28 cellular contexts compared by ENCODE assay signal in the genomic region with DNA sequence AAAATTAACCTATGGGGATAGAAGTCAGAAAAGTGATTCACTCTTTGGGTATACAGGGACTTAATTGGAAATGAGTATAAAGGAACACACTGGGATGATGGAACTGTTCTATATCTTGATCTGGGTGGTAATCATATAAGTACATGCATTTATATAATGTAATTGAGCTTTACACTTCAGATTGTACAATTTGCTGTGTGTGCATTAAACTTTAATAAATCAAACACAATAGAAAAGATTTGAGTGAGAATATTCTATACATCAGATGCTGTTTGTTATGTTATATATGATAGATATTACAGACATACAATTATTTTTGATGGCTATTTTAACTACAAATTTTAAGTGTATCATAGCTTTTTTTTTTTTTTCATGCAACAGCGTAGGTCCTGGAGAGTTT.
"Had no signal": no experiment of that assay in that cellular context is flagged by ENCODE, and none has a peak within 500 bp of the region (broad histone marks: within the 10 kb centered on the region; RNA-seq: fewer than 3 reads in every experiment).

No MANE protein-coding gene starts in this region.

- H3K27ac ChIP-seq: colonic mucosa, coronary artery, dorsolateral prefrontal cortex, epithelial cell of prostate, esophagus muscularis mucosa, esophagus squamous epithelium, foreskin keratinocyte, gastrocnemius medialis, gastroesophageal sphincter, heart left ventricle, heart right ventricle had no signal

- H3K27me3 ChIP-seq: colonic mucosa, dorsolateral prefrontal cortex, esophagus muscularis mucosa, esophagus squamous epithelium, foreskin keratinocyte, gastrocnemius medialis, gastroesophageal sphincter, heart left ventricle, heart right ventricle had no signal

- H3K36me3 ChIP-seq: colonic mucosa, esophagus muscularis mucosa, esophagus squamous epithelium, gastrocnemius medialis, gastroesophageal sphincter, heart left ventricle, heart right ventricle had no signal

- FAIRE-seq: colon, endometrium, endothelial cell of umbilical vein, frontal cortex had no signal

- H3K4me3 ChIP-seq: colonic mucosa, coronary artery, dorsolateral prefrontal cortex, esophagus muscularis mucosa, esophagus squamous epithelium, gastrocnemius medialis, gastroesophageal sphincter, heart left ventricle, heart right ventricle had no signal

- DNase-seq: colonic mucosa; cortex of kidney; dermis blood vessel endothelial cell; dorsolateral prefrontal cortex; effector CD4-positive, alpha-beta T cell; effector CD8-positive, alpha-beta T cell; effector memory CD4-positive, alpha-beta T cell; effector memory CD8-positive, alpha-beta T cell; endodermal cell; erythroblast; esophagus squamous epithelium; foreskin fibroblast; foreskin keratinocyte; foreskin melanocyte; gastrocnemius medialis; glutamatergic neuron; head of caudate nucleus; heart left ventricle; heart right ventricle had no signal

- ATAC-seq: effector memory CD8-positive, alpha-beta T cell; esophagus mucosa; foreskin keratinocyte; gastrocnemius medialis; gastroesophageal sphincter; heart left ventricle; heart right ventricle had no signal

- H3K9me3 ChIP-seq: colonic mucosa, esophagus muscularis mucosa, esophagus squamous epithelium, gastrocnemius medialis, gastroesophageal sphincter, heart left ventricle, heart right ventricle had no signal

- H3K4me1 ChIP-seq: colonic mucosa, esophagus muscularis mucosa, esophagus squamous epithelium, foreskin keratinocyte, gastrocnemius medialis, gastroesophageal sphincter had no signal
